ENCODE assay signal across 9 cellular contexts in genomic region chr17:44095388-44095646, GRCh38. TPM values are rescaled to one million over a fixed set of nuclear protein-coding genes. Genes with fewer than 3 reads are reported as not detected.
DNase-seq lines count a peak whose midpoint lies in the region; ATAC-seq, FAIRE-seq and TF ChIP-seq lines count a peak whose summit lies in the region.
"Had no signal": no experiment of that assay in that cellular context is flagged by ENCODE, and none has a peak within 500 bp of the region (broad histone marks: within the 10 kb centered on the region; RNA-seq: fewer than 3 reads in every experiment).

No MANE protein-coding gene starts in this region.

- H3K4me3 ChIP-seq in HepG2 (replicated peaks in 1 of 3; ENCODE audit: insufficient read depth in 1 of 3, low read depth in 2 of 3, low read length in 3 of 3) (no peak overlapping the region; a peak in 1 of 6 replicates), right lobe of liver (no peak overlapping the region), endodermal cell (ENCODE audit: low read length) (peak overlapping the region; percentile 79), neuron (ENCODE audit: low read length) (peak overlapping the region; percentile 35)

- FAIRE-seq in HepG2 (lab: Jason Lieb, UNC), result no peak

- TF ChIP-seq POLR2A in HepG2 (IDR thresholded peaks at IDR 0.05; ENCODE audit: insufficient read depth in 1 of 2, low read depth in 2 of 2, low read length in 2 of 2), result no peak
- TF ChIP-seq POLR2A in right lobe of liver (IDR thresholded peaks at IDR 0.05), result no peak

- peaks cover 13% of the 10 kb centered on the region for H3K79me2 ChIP-seq in HepG2 (ENCODE audit: insufficient read depth, low read length)

- H3K9ac ChIP-seq in HepG2 (ENCODE audit: insufficient read depth, low read depth, low read length) (peak overlapping the region; percentile 80), endodermal cell (ENCODE audit: extremely low read depth, low read length, poor library complexity, severe bottlenecking) (peak overlapping the region; percentile 74)

- H3K9me3 Mint-ChIP-seq in endodermal cell, result no peaks in the 10 kb centered on the region
- H3K9me3 Mint-ChIP-seq in activated T-cell treated with anti-CD3 and anti-CD28 coated beads, Interleukin-2, amount 50 U/mL, for 72 hours, result no peaks in the 10 kb centered on the region
- H3K9me3 Mint-ChIP-seq: T-helper 2 cell treated with Interferon-gamma antibody and Interleukin-4, amounts not matched to agents 5 μg/mL and 100 μg/mL, for 36 hours had no signal

- TF ChIP-seq EP300 in HepG2 (IDR thresholded peaks at IDR 0.05; ENCODE audit: low read depth in 2 of 2, low read length in 2 of 2), result no peak
- TF ChIP-seq EP300 in HepG2 (CRISPR knock-in tag; IDR thresholded peaks at IDR 0.05; ENCODE audit: borderline replicate concordance), result no peak

- H3K27me3 ChIP-seq in HepG2 (ENCODE audit: control insufficient read depth in 1 of 2, insufficient read depth in 2 of 2, low read length in 2 of 2) (no peaks in the 10 kb centered on the region), right lobe of liver (no peaks in the 10 kb centered on the region), endodermal cell (ENCODE audit: control insufficient read depth, insufficient read depth, low read length, poor library complexity, severe bottlenecking) (no peaks in the 10 kb centered on the region), neuron (ENCODE audit: insufficient read depth, low read length) (no peaks in the 10 kb centered on the region)

- peak overlapping the region; percentile 99 for H3K27ac Mint-ChIP-seq in endodermal cell
- H3K27ac Mint-ChIP-seq in activated T-cell treated with anti-CD3 and anti-CD28 coated beads, Interleukin-2, amount 50 U/mL, for 72 hours, result no peak overlapping the region

- in situ Hi-C loops in HepG2 (cut with HindIII; ENCODE audit: extremely low pct_ligation_motif_present, low pct_unique_long_range_greater_than_20kb), result no loop called here

- no peak for DNase-seq in HepG2 (ENCODE audit: low spot score)
- DNase-seq in right lobe of liver, result no peak
- no peak for DNase-seq in endodermal cell
- DNase-seq in DMS53 treated with DMSO at 0.1 percent for 48 hours (lab: John Stamatoyannopoulos, UW; ENCODE audit: unreplicated experiment), result no peak
- no peak for DNase-seq in HuH-7.5 (ENCODE audit: low spot score)
- no peak for DNase-seq in glomerular visceral epithelial cell (ENCODE audit: extremely low spot score)
- DNase-seq in activated T-cell treated with anti-CD3 and anti-CD28 coated beads, Interleukin-2, amount 50 U/mL, for 72 hours, result no peak

- H3K27ac ChIP-seq in HepG2 (ENCODE audit: extremely low read length, insufficient read depth, low read length), result peak overlapping the region; percentile 94
- peak overlapping the region in 1 of 3 donors; percentile 68 for H3K27ac ChIP-seq in right lobe of liver
- peak overlapping the region; percentile 96 for H3K27ac ChIP-seq in endodermal cell (ENCODE audit: low read depth, low read length)

- intact Hi-C loops in HepG2 (cut with micrococcal nuclease; ENCODE audit: unreplicated experiment) (no loop called here), right lobe of liver (cut with DNase I) (no loop called here)

- peaks cover 47% of the 10 kb centered on the region for H3K4me1 ChIP-seq in HepG2 (ENCODE audit: insufficient read depth, low read length)
- H3K4me1 ChIP-seq in right lobe of liver, result peaks cover 0 to 35% (median 19%) of the 10 kb centered on the region in 4 donors
- H3K4me1 ChIP-seq in endodermal cell (ENCODE audit: control insufficient read depth, insufficient read depth, low read length), result peaks cover 5% of the 10 kb centered on the region
- peaks cover 14% of the 10 kb centered on the region for H3K4me1 ChIP-seq in neuron (ENCODE audit: insufficient read depth, low read length)

- peaks cover 19% of the 10 kb centered on the region for H3K36me3 Mint-ChIP-seq in endodermal cell (ENCODE audit: low read depth)
- H3K36me3 Mint-ChIP-seq in activated T-cell treated with anti-CD3 and anti-CD28 coated beads, Interleukin-2, amount 50 U/mL, for 72 hours (ENCODE audit: insufficient read depth in 2 of 2), result no peaks in the 10 kb centered on the region

- H3K4me1 Mint-ChIP-seq in endodermal cell, result peaks cover 4% of the 10 kb centered on the region
- H3K4me1 Mint-ChIP-seq in activated T-cell treated with anti-CD3 and anti-CD28 coated beads, Interleukin-2, amount 50 U/mL, for 72 hours (ENCODE audit: low read depth), result peaks cover 7% of the 10 kb centered on the region

- no peaks in the 10 kb centered on the region for H3K9me3 ChIP-seq in HepG2 (ENCODE audit: low read length)
- no peaks in the 10 kb centered on the region for H3K9me3 ChIP-seq in right lobe of liver
- no peaks in the 10 kb centered on the region for H3K9me3 ChIP-seq in endodermal cell (ENCODE audit: control insufficient read depth, low read length)
- H3K9me3 ChIP-seq in neuron (ENCODE audit: low read length), result no peaks in the 10 kb centered on the region

- H4K20me1 ChIP-seq in HepG2 (ENCODE audit: insufficient read depth, low read length), result peaks cover 7% of the 10 kb centered on the region; the same call in 1 of the 2 replicates

- H3K36me3 ChIP-seq in HepG2 (replicated peaks in 1 of 2; ENCODE audit: control insufficient read depth in 1 of 2, insufficient read depth in 2 of 2, low read length in 2 of 2), result peaks cover 15 to 25% of the 10 kb centered on the region in 2 experiments
- peaks cover 0 to 29% (median 0%) of the 10 kb centered on the region in 4 donors for H3K36me3 ChIP-seq in right lobe of liver
- H3K36me3 ChIP-seq in endodermal cell (ENCODE audit: control insufficient read depth, insufficient read depth, low read length), result peaks cover 20% of the 10 kb centered on the region
- peaks cover 17% of the 10 kb centered on the region for H3K36me3 ChIP-seq in neuron (ENCODE audit: insufficient read depth, low read length)

- CTCF ChIA-PET in HepG2 (lab: Yijun Ruan, JAX; ENCODE audit: low intra/inter-chr PET ratio, low total read pairs), result interaction anchor here (1.0 to 2.4 kb wide), 3 partner anchors 11 to 20 kb away, joined by 3 to 17 read pairs (median 3); no protein-coding TSS in a partner anchor

- 52% methylated on average over 2 of the region's 2 CpGs for WGBS in HepG2 (ENCODE audit: low lambda C conversion rate)
- WGBS in right lobe of liver (ENCODE audit: insufficient coverage, low coverage, low lambda C conversion rate, missing lambda C conversion rate), result 17% methylated on average over 2 of the region's 2 CpGs
- 15 to 20% methylated on average over 1 to 2 of the region's 2 CpGs for WGBS in endodermal cell (ENCODE audit: insufficient coverage in 1 of 2, insufficient read length in 1 of 2), 2 experiments

- no peaks in the 10 kb centered on the region for H3K27me3 Mint-ChIP-seq in endodermal cell (ENCODE audit: insufficient read depth)
- H3K27me3 Mint-ChIP-seq in activated T-cell treated with anti-CD3 and anti-CD28 coated beads, Interleukin-2, amount 50 U/mL, for 72 hours (ENCODE audit: low read depth), result no peaks in the 10 kb centered on the region

- BruUV-seq in HepG2 (replicated peaks; lab: Mats Ljungman, UMichigan), result no TSS peak

- no peak overlapping the region for H2AFZ ChIP-seq in HepG2 (ENCODE audit: low read length)
- H2AFZ ChIP-seq in neuron (ENCODE audit: low read depth, low read length), result no peak overlapping the region

- H3K4me3 Mint-ChIP-seq in endodermal cell, result peak overlapping the region; percentile 65
- H3K4me3 Mint-ChIP-seq in activated T-cell treated with anti-CD3 and anti-CD28 coated beads, Interleukin-2, amount 50 U/mL, for 72 hours, result no peak overlapping the region
- H3K4me3 Mint-ChIP-seq: T-helper 2 cell treated with Interferon-gamma antibody and Interleukin-4, amounts not matched to agents 5 μg/mL and 100 μg/mL, for 36 hours had no signal

- POLR2A ChIA-PET in HepG2 (lab: Yijun Ruan, JAX), result interaction anchor here (0.7 to 3.1 kb wide), 7 partner anchors 8 to 91 kb away, joined by 4 to 23 read pairs (median 9); partner anchors contain the start of genes G6PC3, HDAC5, LSM12 and TMUB2

- TF ChIP-seq CTCF in HepG2 (CRISPR knock-in tag; IDR thresholded peaks at IDR 0.05) (no peak), right lobe of liver (IDR thresholded peaks at IDR 0.05) (no peak), endodermal cell (conservative IDR thresholded peaks at IDR 0.05) (no peak)

- no peak for TF ChIP-seq RAD21 in HepG2 (CRISPR knock-in tag; IDR thresholded peaks at IDR 0.05)

- H3K4me2 ChIP-seq in HepG2 (ENCODE audit: low read depth, low read length), result peak overlapping the region; percentile 87

- ATAC-seq in HepG2 (no peak; the same call in 2 of the 3 replicates), right lobe of liver (no peak)
- no peak for ATAC-seq in activated T-cell treated with anti-CD3 and anti-CD28 coated beads, Interleukin-2, amount 50 U/mL, for 72 hours (replicated peaks in 1 of 2)

RNA-seq across cellular contexts. Expression of gene G6PC3, which starts 24.8 kb away (rescaled TPM):
- total RNA-seq in HepG2 (2016; rRNA removed; fragmentation: Illumina TruSeq; extraction: Trizol) (18.8 and 38.5 TPM in 2 replicates), right lobe of liver (10 to 100 TPM in 2 of 6 experiments, 1 to 10 TPM in 4; 5.9 to 24.2 (median 9.9) TPM), endodermal cell (100 to 1,000 TPM in 1 of 2 donors, 10 to 100 TPM in 1; 88.8 to 129 TPM)
- 8.6 and 14.9 TPM in 2 replicates for total RNA-seq in HepG2 (2016; cell fraction: cytosol; rRNA removed; fragmentation: Illumina TruSeq; extraction: Trizol; ENCODE audit: low read depth)
- total RNA-seq in HepG2 (2016; cell fraction: insoluble cytoplasmic fraction; rRNA removed; fragmentation: Illumina TruSeq; extraction: Trizol), result 17.5 and 37.8 TPM in 2 replicates
- 16.0 and 22.0 TPM in 2 replicates for total RNA-seq in HepG2 (2016; cell fraction: membrane; rRNA removed; fragmentation: Illumina TruSeq; extraction: Trizol)
- total RNA-seq in HepG2 (2016; cell fraction: nucleus; rRNA removed; fragmentation: Illumina TruSeq; extraction: Trizol), result 40.7 and 44.5 TPM in 2 replicates
- polyA plus RNA-seq in HepG2 (2011; rRNA removed), result 75.8 and 76.1 TPM in 2 replicates
- polyA plus RNA-seq in HepG2 (2011; cell fraction: cytosol; rRNA removed), result 79.2 and 116 TPM in 2 replicates
- polyA plus RNA-seq in HepG2 (2011; cell fraction: nucleus; rRNA removed), result 46.2 and 49.1 TPM in 2 replicates
- 40.3 and 62.7 TPM in 2 replicates for polyA plus RNA-seq in HepG2 (2012)
- 24.5 and 33.4 TPM in 2 replicates for polyA plus RNA-seq in HepG2 (2016; cell fraction: cytosol; fragmentation: Illumina TruSeq; extraction: Trizol; ENCODE audit: low read depth)
- polyA plus RNA-seq in HepG2 (2016; cell fraction: insoluble cytoplasmic fraction; fragmentation: Illumina TruSeq; extraction: Trizol; ENCODE audit: low read depth), result 41.7 and 46.0 TPM in 2 replicates
- polyA plus RNA-seq in HepG2 (2016; cell fraction: membrane; fragmentation: Illumina TruSeq; extraction: Trizol; ENCODE audit: low read depth), result 39.8 and 42.2 TPM in 2 replicates
- polyA plus RNA-seq in HepG2 (2016; cell fraction: nucleus; fragmentation: Illumina TruSeq; extraction: Trizol; ENCODE audit: insufficient read depth, low read depth), result 126 and 134 TPM in 2 replicates
- polyA minus RNA-seq in HepG2 (2011; rRNA and poly(A)+ RNA removed; ENCODE audit: low replicate concordance), result 232 and 267 TPM in 2 replicates
- polyA minus RNA-seq in HepG2 (2011; cell fraction: cytosol; rRNA and poly(A)+ RNA removed), result 41.8 and 52.8 TPM in 2 replicates
- polyA minus RNA-seq in HepG2 (2011; cell fraction: nucleus; rRNA and poly(A)+ RNA removed), result 25.0 and 33.2 TPM in 2 replicates
- polyA plus RNA-seq in endodermal cell (2013, experiment 1 of 2), result 107 TPM
- polyA plus RNA-seq in endodermal cell (2013, experiment 2 of 2), result 101 TPM
- 10 to 100 TPM; 18.4 to 19.7 TPM for total RNA-seq in activated T-cell treated with anti-CD3 and anti-CD28 coated beads, Interleukin-2, amount 50 U/mL, for 72 hours

RNA-seq across cellular contexts. Expression of gene HDAC5, which starts 28.1 kb away (rescaled TPM):
- total RNA-seq in HepG2 (2016; rRNA removed; fragmentation: Illumina TruSeq; extraction: Trizol), result 34.0 and 46.4 TPM in 2 replicates
- 9.5 and 10.8 TPM in 2 replicates for total RNA-seq in HepG2 (2016; cell fraction: cytosol; rRNA removed; fragmentation: Illumina TruSeq; extraction: Trizol; ENCODE audit: low read depth)
- total RNA-seq in HepG2 (2016; cell fraction: insoluble cytoplasmic fraction; rRNA removed; fragmentation: Illumina TruSeq; extraction: Trizol), result 32.6 and 44.0 TPM in 2 replicates
- 18.6 and 21.1 TPM in 2 replicates for total RNA-seq in HepG2 (2016; cell fraction: membrane; rRNA removed; fragmentation: Illumina TruSeq; extraction: Trizol)
- total RNA-seq in HepG2 (2016; cell fraction: nucleus; rRNA removed; fragmentation: Illumina TruSeq; extraction: Trizol), result 37.8 and 39.5 TPM in 2 replicates
- polyA plus RNA-seq in HepG2 (2011; rRNA removed), result 85.4 and 140 TPM in 2 replicates
- polyA plus RNA-seq in HepG2 (2011; cell fraction: cytosol; rRNA removed), result 66.8 and 91.0 TPM in 2 replicates
- 179 and 189 TPM in 2 replicates for polyA plus RNA-seq in HepG2 (2011; cell fraction: nucleus; rRNA removed)
- 88.1 and 102 TPM in 2 replicates for polyA plus RNA-seq in HepG2 (2012)
- polyA plus RNA-seq in HepG2 (2016; cell fraction: cytosol; fragmentation: Illumina TruSeq; extraction: Trizol; ENCODE audit: low read depth), result 3.3 and 3.4 TPM in 2 replicates
- 24.1 and 29.9 TPM in 2 replicates for polyA plus RNA-seq in HepG2 (2016; cell fraction: insoluble cytoplasmic fraction; fragmentation: Illumina TruSeq; extraction: Trizol; ENCODE audit: low read depth)
- 9.7 and 10.3 TPM in 2 replicates for polyA plus RNA-seq in HepG2 (2016; cell fraction: membrane; fragmentation: Illumina TruSeq; extraction: Trizol; ENCODE audit: low read depth)
- 56.7 and 66.5 TPM in 2 replicates for polyA plus RNA-seq in HepG2 (2016; cell fraction: nucleus; fragmentation: Illumina TruSeq; extraction: Trizol; ENCODE audit: insufficient read depth, low read depth)
- 59.4 and 315 TPM in 2 replicates for polyA minus RNA-seq in HepG2 (2011; rRNA and poly(A)+ RNA removed; ENCODE audit: low replicate concordance)
- 82.1 and 94.7 TPM in 2 replicates for polyA minus RNA-seq in HepG2 (2011; cell fraction: cytosol; rRNA and poly(A)+ RNA removed)
- polyA minus RNA-seq in HepG2 (2011; cell fraction: nucleus; rRNA and poly(A)+ RNA removed), result 68.9 and 78.6 TPM in 2 replicates
- total RNA-seq in right lobe of liver, result 10 to 100 TPM; 12.0 to 26.4 (median 15.5) TPM
- 10 to 100 TPM; 36.9 to 64.6 TPM for total RNA-seq in endodermal cell
- 55.7 TPM for polyA plus RNA-seq in endodermal cell (2013, experiment 1 of 2)
- polyA plus RNA-seq in endodermal cell (2013, experiment 2 of 2), result 57.7 TPM
- total RNA-seq in activated T-cell treated with anti-CD3 and anti-CD28 coated beads, Interleukin-2, amount 50 U/mL, for 72 hours, result 10 to 100 TPM; 34.7 to 37.8 TPM

RNA-seq across cellular contexts. Expression of gene LSM12, which starts 28.8 kb away (rescaled TPM):
- total RNA-seq in HepG2 (2016; rRNA removed; fragmentation: Illumina TruSeq; extraction: Trizol) (52.8 and 58.4 TPM in 2 replicates), right lobe of liver (10 to 100 TPM; 24.2 to 30.6 (median 29.4) TPM), endodermal cell (100 to 1,000 TPM in 1 of 2 donors, 10 to 100 TPM in 1; 97.7 to 102 TPM)
- 33.1 and 35.6 TPM in 2 replicates for total RNA-seq in HepG2 (2016; cell fraction: cytosol; rRNA removed; fragmentation: Illumina TruSeq; extraction: Trizol; ENCODE audit: low read depth)
- 54.1 and 58.0 TPM in 2 replicates for total RNA-seq in HepG2 (2016; cell fraction: insoluble cytoplasmic fraction; rRNA removed; fragmentation: Illumina TruSeq; extraction: Trizol)
- 83.5 and 84.1 TPM in 2 replicates for total RNA-seq in HepG2 (2016; cell fraction: membrane; rRNA removed; fragmentation: Illumina TruSeq; extraction: Trizol)
- 32.8 and 34.5 TPM in 2 replicates for total RNA-seq in HepG2 (2016; cell fraction: nucleus; rRNA removed; fragmentation: Illumina TruSeq; extraction: Trizol)
- polyA plus RNA-seq in HepG2 (2011; rRNA removed), result 43.3 and 55.7 TPM in 2 replicates
- polyA plus RNA-seq in HepG2 (2011; cell fraction: cytosol; rRNA removed), result 39.5 and 49.1 TPM in 2 replicates
- 23.0 and 23.8 TPM in 2 replicates for polyA plus RNA-seq in HepG2 (2011; cell fraction: nucleus; rRNA removed)
- 41.3 and 43.4 TPM in 2 replicates for polyA plus RNA-seq in HepG2 (2012)
- polyA plus RNA-seq in HepG2 (2016; cell fraction: cytosol; fragmentation: Illumina TruSeq; extraction: Trizol; ENCODE audit: low read depth), result 42.1 and 49.1 TPM in 2 replicates
- polyA plus RNA-seq in HepG2 (2016; cell fraction: insoluble cytoplasmic fraction; fragmentation: Illumina TruSeq; extraction: Trizol; ENCODE audit: low read depth), result 92.1 and 94.1 TPM in 2 replicates
- polyA plus RNA-seq in HepG2 (2016; cell fraction: membrane; fragmentation: Illumina TruSeq; extraction: Trizol; ENCODE audit: low read depth), result 93.0 and 95.9 TPM in 2 replicates
- polyA plus RNA-seq in HepG2 (2016; cell fraction: nucleus; fragmentation: Illumina TruSeq; extraction: Trizol; ENCODE audit: insufficient read depth, low read depth), result 65.1 and 74.2 TPM in 2 replicates
- 62.0 and 88.5 TPM in 2 replicates for polyA minus RNA-seq in HepG2 (2011; rRNA and poly(A)+ RNA removed; ENCODE audit: low replicate concordance)
- 34.6 and 39.9 TPM in 2 replicates for polyA minus RNA-seq in HepG2 (2011; cell fraction: cytosol; rRNA and poly(A)+ RNA removed)
- 40.4 and 42.5 TPM in 2 replicates for polyA minus RNA-seq in HepG2 (2011; cell fraction: nucleus; rRNA and poly(A)+ RNA removed)
- polyA plus RNA-seq in endodermal cell (2013, experiment 1 of 2), result 59.9 TPM
- polyA plus RNA-seq in endodermal cell (2013, experiment 2 of 2), result 53.1 TPM
- total RNA-seq in activated T-cell treated with anti-CD3 and anti-CD28 coated beads, Interleukin-2, amount 50 U/mL, for 72 hours, result 10 to 100 TPM; 46.0 to 52.8 TPM

RNA-seq across cellular contexts. Expression of gene HROB, which starts 46.4 kb away (rescaled TPM):
- 6.7 and 7.1 TPM in 2 replicates for total RNA-seq in HepG2 (2016; rRNA removed; fragmentation: Illumina TruSeq; extraction: Trizol)
- 5.6 and 7.4 TPM in 2 replicates for total RNA-seq in HepG2 (2016; cell fraction: cytosol; rRNA removed; fragmentation: Illumina TruSeq; extraction: Trizol; ENCODE audit: low read depth)
- 5.5 and 5.6 TPM in 2 replicates for total RNA-seq in HepG2 (2016; cell fraction: insoluble cytoplasmic fraction; rRNA removed; fragmentation: Illumina TruSeq; extraction: Trizol)
- total RNA-seq in HepG2 (2016; cell fraction: membrane; rRNA removed; fragmentation: Illumina TruSeq; extraction: Trizol), result 5.5 and 5.6 TPM in 2 replicates
- total RNA-seq in HepG2 (2016; cell fraction: nucleus; rRNA removed; fragmentation: Illumina TruSeq; extraction: Trizol), result 5.1 and 5.5 TPM in 2 replicates
- polyA plus RNA-seq in HepG2 (2011; rRNA removed), result 5.0 and 6.1 TPM in 2 replicates
- polyA plus RNA-seq in HepG2 (2011; cell fraction: cytosol; rRNA removed), result 3.3 and 4.0 TPM in 2 replicates
- polyA plus RNA-seq in HepG2 (2011; cell fraction: nucleus; rRNA removed), result 7.3 and 8.7 TPM in 2 replicates
- 2.5 and 4.8 TPM in 2 replicates for polyA plus RNA-seq in HepG2 (2012)
- polyA plus RNA-seq in HepG2 (2016; cell fraction: cytosol; fragmentation: Illumina TruSeq; extraction: Trizol; ENCODE audit: low read depth), result 1.4 and 1.5 TPM in 2 replicates
- polyA plus RNA-seq in HepG2 (2016; cell fraction: insoluble cytoplasmic fraction; fragmentation: Illumina TruSeq; extraction: Trizol; ENCODE audit: low read depth), result 6.2 and 7.5 TPM in 2 replicates
- polyA plus RNA-seq in HepG2 (2016; cell fraction: membrane; fragmentation: Illumina TruSeq; extraction: Trizol; ENCODE audit: low read depth), result 2.2 and 3.0 TPM in 2 replicates
- 14.2 and 16.9 TPM in 2 replicates for polyA plus RNA-seq in HepG2 (2016; cell fraction: nucleus; fragmentation: Illumina TruSeq; extraction: Trizol; ENCODE audit: insufficient read depth, low read depth)
- polyA minus RNA-seq in HepG2 (2011; rRNA and poly(A)+ RNA removed; ENCODE audit: low replicate concordance), result 11.6 and 25.6 TPM in 2 replicates
- polyA minus RNA-seq in HepG2 (2011; cell fraction: cytosol; rRNA and poly(A)+ RNA removed), result 2.7 and 4.6 TPM in 2 replicates
- polyA minus RNA-seq in HepG2 (2011; cell fraction: nucleus; rRNA and poly(A)+ RNA removed), result 3.9 and 4.5 TPM in 2 replicates
- 1 to 10 TPM in 1 of 6 experiments, under 1 TPM in 5; 0.20 to 1.1 (median 0.40) TPM for total RNA-seq in right lobe of liver
- total RNA-seq in endodermal cell, result 10 to 100 TPM; 20.9 to 23.4 TPM
- 10.5 TPM for polyA plus RNA-seq in endodermal cell (2013, experiment 1 of 2)
- 12.0 TPM for polyA plus RNA-seq in endodermal cell (2013, experiment 2 of 2)
- 10 to 100 TPM; 20.7 to 27.8 TPM for total RNA-seq in activated T-cell treated with anti-CD3 and anti-CD28 coated beads, Interleukin-2, amount 50 U/mL, for 72 hours

Comparison
In these comparisons a context has a peak if more than half of its experiments do, and no peak if none do; other contexts are left out.
1. H3K4me3 ChIP-seq: peak in endodermal cell (single experiment) and neuron (single experiment); none in HepG2 (0 of 3) and right lobe of liver (0 of 3).